In genomic region chr14:21298358-21298757, GRCh38 we compare ENCODE assay signal across 38 cellular contexts. TPM values are rescaled to one million over a fixed set of nuclear protein-coding genes. Genes with fewer than 3 reads are reported as not detected.
"Had no signal": no experiment of that assay in that cellular context is flagged by ENCODE, and none has a peak within 500 bp of the region (broad histone marks: within the 10 kb centered on the region; RNA-seq: fewer than 3 reads in every experiment).

No MANE protein-coding gene starts in this region.

- H3K27me3 ChIP-seq: ascending aorta, SJCRH30 had no signal

- H3K27ac Mint-ChIP-seq: activated CD4-positive, alpha-beta memory T cell treated with anti-CD3 and anti-CD28 coated beads for 36 hours; activated CD4-positive, alpha-beta T cell treated with anti-CD3 and anti-CD28 coated beads for 36 hours; activated naive CD4-positive, alpha-beta T cell treated with anti-CD3 and anti-CD28 coated beads for 36 hours; activated naive CD4-positive, alpha-beta T cell treated with anti-CD3 and anti-CD28 coated beads, Interleukin-2, amount 50 U/mL, for 72 hours; activated T-helper 1 cell treated with anti-CD3 and anti-CD28 coated beads, Interleukin-12 subunit alpha, Interleukin-12 subunit beta, Interleukin-2, Interleukin-4 antibody, amounts not matched to agents 30 ng/mL and 10 ng/mL and 1 ng/mL, durations not matched to agents 14 hours and 24 hours and 36 hours; WTC11 had no signal

- H3K4me3 ChIP-seq: ascending aorta, cardiac muscle cell, PC-9, SJCRH30, SK-N-MC had no signal

- H3K36me3 ChIP-seq: ascending aorta, cardiac muscle cell, SJCRH30 had no signal

- H3K4me3 Mint-ChIP-seq: activated CD4-positive, alpha-beta memory T cell treated with anti-CD3 and anti-CD28 coated beads for 36 hours; activated CD4-positive, alpha-beta T cell treated with anti-CD3 and anti-CD28 coated beads for 36 hours; activated naive CD4-positive, alpha-beta T cell treated with anti-CD3 and anti-CD28 coated beads for 36 hours; activated T-cell treated with anti-CD3 and anti-CD28 coated beads, Interleukin-2, amount 50 U/mL, for 4 hours; activated T-helper 1 cell treated with anti-CD3 and anti-CD28 coated beads, Interleukin-12 subunit alpha, Interleukin-12 subunit beta, Interleukin-2, Interleukin-4 antibody, amounts not matched to agents 30 ng/mL and 10 ng/mL and 1 ng/mL, durations not matched to agents 14 hours and 24 hours and 36 hours; central memory CD8-positive, alpha-beta T cell; WTC11 had no signal

- H3K4me1 ChIP-seq: SJCRH30 had no signal

- H3K36me3 Mint-ChIP-seq: activated CD4-positive, alpha-beta memory T cell treated with anti-CD3 and anti-CD28 coated beads for 36 hours; activated naive CD4-positive, alpha-beta T cell treated with anti-CD3 and anti-CD28 coated beads, Interleukin-2, amount 50 U/mL, for 72 hours; WTC11 had no signal

- H3K4me2 ChIP-seq: KMS-11, PC-9 had no signal

- H3K9ac ChIP-seq: KMS-11 had no signal

- H3K9me3 Mint-ChIP-seq: activated CD4-positive, alpha-beta memory T cell treated with anti-CD3 and anti-CD28 coated beads for 36 hours; activated naive CD4-positive, alpha-beta T cell treated with anti-CD3 and anti-CD28 coated beads for 36 hours; activated naive CD4-positive, alpha-beta T cell treated with anti-CD3 and anti-CD28 coated beads, Interleukin-2, amount 50 U/mL, for 72 hours; activated T-cell treated with anti-CD3 and anti-CD28 coated beads, Interleukin-2, amount 50 U/mL, for 4 hours; activated T-helper 1 cell treated with anti-CD3 and anti-CD28 coated beads, Interleukin-12 subunit alpha, Interleukin-12 subunit beta, Interleukin-2, Interleukin-4 antibody, amounts not matched to agents 30 ng/mL and 10 ng/mL and 1 ng/mL, durations not matched to agents 14 hours and 24 hours and 36 hours; central memory CD8-positive, alpha-beta T cell; WTC11 had no signal

- ATAC-seq: activated CD4-positive, alpha-beta T cell treated with anti-CD3 and anti-CD28 coated beads for 36 hours; activated CD4-positive, CD25-positive, alpha-beta regulatory T cell treated with anti-CD3 and anti-CD28 coated beads, Interleukin-2, amount 50 U/mL, for 24 hours; activated naive CD4-positive, alpha-beta T cell treated with anti-CD3 and anti-CD28 coated beads, Interleukin-2, amount 50 U/mL, for 72 hours; activated T-cell treated with anti-CD3 and anti-CD28 coated beads, Interleukin-2, amount 50 U/mL, for 4 hours; Right ventricle myocardium inferior; WTC11 had no signal

- H3K27ac ChIP-seq: ascending aorta, cardiac muscle cell, KMS-11, PC-9, RWPE1, SJCRH30, SK-N-MC had no signal

- H2AFZ ChIP-seq: PC-9 had no signal

- H3K9me3 ChIP-seq: ascending aorta, SJCRH30 had no signal

- DNase-seq: activated CD4-positive, alpha-beta memory T cell treated with anti-CD3 and anti-CD28 coated beads for 36 hours; activated CD4-positive, alpha-beta T cell treated with anti-CD3 and anti-CD28 coated beads for 36 hours; activated CD4-positive, alpha-beta T cell treated with anti-CD3 and anti-CD28 coated beads, Interleukin-2, amount 50 U/mL, for 1 hour; activated CD8-positive, alpha-beta memory T cell treated with anti-CD3 and anti-CD28 coated beads, Interleukin-2, amount 50 U/mL, for 4 hours; activated gamma-delta T cell treated with Interleukin-2 at 50 U/mL for 16 hours; activated naive CD4-positive, alpha-beta T cell treated with anti-CD3 and anti-CD28 coated beads for 36 hours; activated T-cell treated with anti-CD3 and anti-CD28 coated beads for 4 hours; activated T-cell treated with anti-CD3 and anti-CD28 coated beads, Interleukin-2, amount 50 U/mL, for 4 hours; amygdala; MM.1S; MV-4-11; NCI-H1092; NCI-H1436 treated with DMSO at 0.1 percent for 48 hours; NCI-H1694 treated with DMSO at 0.1 percent for 48 hours; NCI-H2029; NCI-H345; NCI-H524 treated with DMSO at 0.1 percent for 48 hours; NK-92 treated with Interleukin-12 subunit alpha and Interleukin-12 subunit beta, amount 100 ng/mL, for 24 hours; PC-9; SJCRH30; T1000 had no signal

- FAIRE-seq: RCC 7860, TTC549 had no signal

- H3K4me1 Mint-ChIP-seq: activated CD4-positive, alpha-beta T cell treated with anti-CD3 and anti-CD28 coated beads for 36 hours; central memory CD8-positive, alpha-beta T cell had no signal

RNA-seq across cellular contexts. Expression of gene RPGRIP1, which starts 18.5 kb away (rescaled TPM):
- total RNA-seq: activated naive CD4-positive, alpha-beta T cell treated with anti-CD3 and anti-CD28 coated beads for 36 hours; activated naive CD4-positive, alpha-beta T cell treated with anti-CD3 and anti-CD28 coated beads, Interleukin-2, amount 50 U/mL, for 72 hours; activated T-helper 1 cell treated with anti-CD3 and anti-CD28 coated beads, Interleukin-12 subunit alpha, Interleukin-12 subunit beta, Interleukin-2, Interleukin-4 antibody, amounts not matched to agents 30 ng/mL and 10 ng/mL and 1 ng/mL, durations not matched to agents 14 hours and 24 hours and 36 hours; ascending aorta; cardiac muscle cell; chondrocyte; LHCN-M2; SJCRH30; T-helper 1 cell treated with Interleukin-12 subunit alpha and Interleukin-12 subunit beta and Interleukin-4 antibody, amounts not matched to agents 30 ng/mL and 1 ng/mL, for 36 hours; T-helper 2 cell treated with Interferon-gamma antibody and Interleukin-4, amounts not matched to agents 100 ng/mL and 5 ng/mL, for 36 hours had no signal
